Comparison of ENCODE assay signal across 28 cellular contexts in the genomic region with DNA sequence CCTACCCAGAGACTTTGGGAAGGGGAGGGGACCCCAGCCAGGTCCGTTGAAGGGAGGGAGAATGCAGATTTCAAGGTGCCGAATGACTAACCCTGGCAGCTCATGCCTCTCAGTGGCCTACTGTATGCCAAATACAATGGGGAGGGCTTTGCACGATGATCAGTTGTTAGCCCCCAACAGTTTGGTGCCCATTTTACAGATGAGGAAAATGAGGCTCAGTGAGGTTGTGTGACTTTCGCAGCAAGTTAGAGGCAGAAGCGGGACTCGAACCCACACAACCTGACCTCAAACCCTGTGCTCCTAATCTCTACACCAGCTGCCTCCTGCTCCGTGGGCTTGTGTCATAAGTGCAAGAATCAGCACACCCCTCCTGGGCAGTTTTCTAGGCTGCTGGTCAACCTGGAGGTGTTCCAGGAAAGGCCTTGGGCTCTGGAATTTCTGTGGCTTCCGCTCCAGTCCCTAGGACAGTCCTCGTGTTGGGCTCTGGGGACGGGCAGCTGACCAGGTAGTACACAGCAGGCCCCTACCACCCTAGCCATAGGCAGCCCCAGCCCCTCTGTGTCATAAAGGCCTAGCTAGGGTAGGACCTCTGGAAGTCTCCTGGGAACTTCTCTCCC. TPM values are rescaled to one million over a fixed set of nuclear protein-coding genes. Genes with fewer than 3 reads are reported as not detected.
"Had no signal": no experiment of that assay in that cellular context is flagged by ENCODE, and none has a peak within 500 bp of the region (broad histone marks: within the 10 kb centered on the region; RNA-seq: fewer than 3 reads in every experiment).

No MANE protein-coding gene starts in this region.

- H3K27me3 Mint-ChIP-seq: activated naive CD8-positive, alpha-beta T cell had no signal

- H3K4me3 Mint-ChIP-seq: activated naive CD8-positive, alpha-beta T cell; effector memory CD8-positive, alpha-beta T cell; nephron; stimulated activated effector memory CD8-positive, alpha-beta T cell treated with anti-CD3 and anti-CD28 coated beads, Interleukin-12 subunit alpha, Interleukin-12 subunit beta, amount 100 ng/mL, for 72 hours; stimulated activated naive CD8-positive, alpha-beta T cell treated with anti-CD3 and anti-CD28 coated beads, Interleukin-15, Interleukin-2, amounts not matched to agents 100 ng/mL and 50 ng/mL, for 24 hours; T-helper 17 cell had no signal

- H3K4me1 Mint-ChIP-seq: nephron, T-helper 17 cell had no signal

- H3K9me3 Mint-ChIP-seq: effector memory CD8-positive, alpha-beta T cell; stimulated activated effector memory CD8-positive, alpha-beta T cell treated with anti-CD3 and anti-CD28 coated beads, Interleukin-12 subunit alpha, Interleukin-12 subunit beta, amount 100 ng/mL, for 72 hours had no signal

- H3K27ac Mint-ChIP-seq: activated naive CD8-positive, alpha-beta T cell; effector memory CD8-positive, alpha-beta T cell; nephron; stimulated activated effector memory CD8-positive, alpha-beta T cell treated with anti-CD3 and anti-CD28 coated beads, Interleukin-12 subunit alpha, Interleukin-12 subunit beta, amount 100 ng/mL, for 72 hours; stimulated activated naive CD8-positive, alpha-beta T cell treated with anti-CD3 and anti-CD28 coated beads, Interleukin-15, Interleukin-2, amounts not matched to agents 100 ng/mL and 50 ng/mL, for 24 hours; T-helper 17 cell had no signal

- H3K36me3 ChIP-seq: gastrocnemius medialis, right lobe of liver, thoracic aorta, vagina, WERI-Rb-1 had no signal

- H3K27ac ChIP-seq: body of pancreas, gastrocnemius medialis, hepatocyte, right lobe of liver, thoracic aorta, vagina, WERI-Rb-1 had no signal

- H3K27me3 ChIP-seq: body of pancreas, gastrocnemius medialis, hepatocyte, right lobe of liver, vagina had no signal

- DNase-seq: activated CD4-positive, alpha-beta T cell treated with anti-CD3 and anti-CD28 coated beads for 48 hours; activated CD4-positive, alpha-beta T cell treated with anti-CD3 and anti-CD28 coated beads, Interleukin-2, amount 50 U/mL, for 48 hours; activated CD8-positive, alpha-beta memory T cell treated with anti-CD3 and anti-CD28 coated beads for 24 hours; activated effector memory CD4-positive, alpha-beta T cell treated with Interleukin-2 at 50 U/mL for 16 hours; activated naive CD4-positive, alpha-beta T cell treated with Interleukin-2 at 50 U/mL for 16 hours; body of pancreas; cortex of kidney; effector memory CD8-positive, alpha-beta T cell; erythroblast; gastrocnemius medialis; mucosa of descending colon; stimulated activated CD4-positive, alpha-beta T cell treated with anti-CD3 and anti-CD28 coated beads, Interleukin-4, amount 100 ng/mL, for 24 hours; T-helper 17 cell; T1000; trophoblast cell; WERI-Rb-1 had no signal

- H3K4me3 ChIP-seq: body of pancreas, gastrocnemius medialis, hepatocyte, lung, mucosa of descending colon, right lobe of liver, thoracic aorta, vagina had no signal

- H3K9me3 ChIP-seq: body of pancreas, gastrocnemius medialis, mucosa of descending colon, right lobe of liver, thoracic aorta, vagina had no signal

- H3K4me1 ChIP-seq: body of pancreas, gastrocnemius medialis, right lobe of liver, vagina had no signal

RNA-seq across cellular contexts. Expression of a gene that starts 20.1 kb away (rescaled TPM):
- total RNA-seq: gastrocnemius medialis, left lobe of liver, osteoblast, right lobe of liver, T-helper 17 cell had no signal
- polyA plus RNA-seq: keratinocyte had no signal
